11 cellular contexts compared by ENCODE assay signal in the genomic region with DNA sequence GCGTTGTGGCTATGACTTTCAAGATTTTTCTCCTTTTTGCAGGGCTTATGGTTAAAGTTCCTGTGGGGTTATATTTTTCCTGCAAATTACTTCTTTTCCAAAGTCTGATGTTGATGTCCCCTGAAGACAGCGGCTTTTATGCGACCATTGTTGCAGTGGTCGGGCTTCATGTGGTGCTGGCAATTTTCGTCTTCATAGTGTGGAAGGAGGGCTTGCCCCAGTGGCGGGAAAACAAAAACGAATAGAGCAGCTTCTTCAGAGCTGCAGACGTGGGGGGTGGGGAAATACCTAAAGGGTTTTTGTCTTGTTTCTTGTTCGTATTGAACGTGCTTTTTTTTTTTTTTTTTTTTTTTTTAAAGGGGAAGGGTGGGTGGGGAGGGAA. TPM values are rescaled to one million over a fixed set of nuclear protein-coding genes. Genes with fewer than 3 reads are reported as not detected.
DNase-seq lines count a peak whose midpoint lies in the region; ATAC-seq and TF ChIP-seq lines count a peak whose summit lies in the region.
"Had no signal": no experiment of that assay in that cellular context is flagged by ENCODE, and none has a peak within 500 bp of the region (broad histone marks: within the 10 kb centered on the region; RNA-seq: fewer than 3 reads in every experiment).

No MANE protein-coding gene starts in this region.

- no peaks in the 10 kb centered on the region for H3K9me3 ChIP-seq in hepatocyte (ENCODE audit: low read depth)
- H3K9me3 ChIP-seq in parathyroid adenoma (ENCODE audit: control insufficient read depth, low read length) = no peaks in the 10 kb centered on the region

- no peaks in the 10 kb centered on the region for H3K9me2 ChIP-seq in hepatocyte (replicated peaks; ENCODE audit: insufficient read depth)

- H3K79me2 ChIP-seq in hepatocyte (peaks cover 19% of the 10 kb centered on the region), parathyroid adenoma (no peaks in the 10 kb centered on the region)

- peak overlapping the region; percentile 75 for H3K27ac ChIP-seq in hepatocyte
- H3K27ac ChIP-seq in parathyroid adenoma = no peak overlapping the region
- no peak overlapping the region for H3K27ac ChIP-seq in RWPE1
- H3K27ac ChIP-seq: spleen had no signal

- H3K36me3 ChIP-seq in BJ (ENCODE audit: control insufficient read depth, insufficient read depth, low read length) (no peaks in the 10 kb centered on the region; the same call in 1 of the 2 replicates), hepatocyte (replicated peaks; ENCODE audit: insufficient read depth, low read depth) (no peaks in the 10 kb centered on the region), parathyroid adenoma (ENCODE audit: control insufficient read depth, insufficient read depth, low read length) (no peaks in the 10 kb centered on the region)

- no peak for ATAC-seq in HG02678 (IDR thresholded peaks at IDR 0.05; ENCODE audit: unreplicated experiment)

- peak overlapping the region in 4 of 5 experiments; percentile 86 to 95 (median 90) for H3K27ac Mint-ChIP-seq in brain

- H3K27me3 ChIP-seq in BJ (ENCODE audit: control insufficient read depth, insufficient read depth, low read length) (no peaks in the 10 kb centered on the region), hepatocyte (no peaks in the 10 kb centered on the region), parathyroid adenoma (ENCODE audit: control insufficient read depth, insufficient read depth, low read length) (no peaks in the 10 kb centered on the region)
- H3K27me3 ChIP-seq: spleen had no signal

- peak overlapping the region; percentile 81 to 88 (median 82) for H3K4me3 Mint-ChIP-seq in brain
- H3K4me3 Mint-ChIP-seq: central memory CD8-positive, alpha-beta T cell had no signal

- CTCF ChIA-PET in BJ (lab: Yijun Ruan, JAX) (interaction anchor here (0.6 to 2.1 kb wide), 5 partner anchors 10 to 49 kb away, joined by 3 to 6 read pairs (median 5); no protein-coding TSS in a partner anchor), RWPE1 (lab: Yijun Ruan, JAX) (interaction anchor here (0.7 kb wide), 1 partner anchor 814 kb away, joined by 3 read pairs; no protein-coding TSS in a partner anchor)

- WGBS in hepatocyte (ENCODE audit: low lambda C conversion rate, missing lambda C conversion rate) = 43% methylated on average over 10 of the region's 10 CpGs

- peaks cover 55% of the 10 kb centered on the region for H3K36me3 Mint-ChIP-seq in brain

- intact Hi-C loops in posterior vena cava (cut with DNase I) = no loop called here

- H2AFZ ChIP-seq in hepatocyte (peak overlapping the region; percentile 80), parathyroid adenoma (peak overlapping the region; percentile 71)

- H3K4me3 ChIP-seq in BJ (ENCODE audit: low read depth, low read length) (peak overlapping the region; percentile 38), hepatocyte (peak overlapping the region; percentile 55), parathyroid adenoma (ENCODE audit: low read depth, low read length) (no peak overlapping the region)

- H4K20me1 ChIP-seq in hepatocyte (ENCODE audit: insufficient read depth, poor library complexity, severe bottlenecking) = no peaks in the 10 kb centered on the region

- H3K4me1 ChIP-seq in hepatocyte (ENCODE audit: insufficient read depth) (no peaks in the 10 kb centered on the region), parathyroid adenoma (no peaks in the 10 kb centered on the region)

- H3K4me2 ChIP-seq in hepatocyte (peak overlapping the region; percentile 83), parathyroid adenoma (ENCODE audit: low read length) (no peak overlapping the region)

- H3K9me3 Mint-ChIP-seq in brain = peaks cover 0 to 6% (median 0%) of the 10 kb centered on the region in 5 experiments
- H3K9me3 Mint-ChIP-seq: central memory CD8-positive, alpha-beta T cell had no signal

- TF ChIP-seq CTCF in BJ (IDR thresholded peaks at IDR 0.05; ENCODE audit: insufficient read depth, low read depth, low read length) (no peak), brain (conservative IDR thresholded peaks at IDR 0.05) (no peak), hepatocyte (IDR thresholded peaks at IDR 0.05; ENCODE audit: poor library complexity) (no peak), parathyroid adenoma (IDR thresholded peaks at IDR 0.05) (no peak), RWPE1 (conservative IDR thresholded peaks at IDR 0.05; ENCODE audit: low read depth) (no peak)

- POLR2A ChIA-PET in BJ (lab: Charles Lee) = no interaction called here
- POLR2A ChIA-PET in RWPE1 (lab: Yijun Ruan, JAX; ENCODE audit: low non-redundant PET) = no interaction called here

- H3K4me1 Mint-ChIP-seq in brain = peaks cover 20% of the 10 kb centered on the region
- H3K4me1 Mint-ChIP-seq: central memory CD8-positive, alpha-beta T cell had no signal

- H3K27me3 Mint-ChIP-seq in brain = peaks cover 4% of the 10 kb centered on the region
- H3K27me3 Mint-ChIP-seq: central memory CD8-positive, alpha-beta T cell had no signal

- DNase-seq in BJ (ENCODE audit: low read depth) (no peak), hepatocyte (ENCODE audit: low spot score) (peak; percentile 38), DMS114 treated with DMSO at 0.1 percent for 48 hours (lab: John Stamatoyannopoulos, UW; ENCODE audit: unreplicated experiment) (no peak), RWPE1 (ENCODE audit: low spot score) (no peak), posterior vena cava (ENCODE audit: low spot score) (no peak)
- DNase-seq: NCI-H1436 had no signal

- no peak overlapping the region for H3K9ac ChIP-seq in parathyroid adenoma

RNA-seq across cellular contexts. Expression of gene MCMBP, which starts 53.8 kb away (rescaled TPM):
- polyA plus RNA-seq in BJ (2011; rRNA removed) (41.6 and 73.0 TPM in 2 replicates), brain (ENCODE audit: insufficient read depth, low read depth, low replicate concordance) (45.5 TPM), hepatocyte (25.3 and 33.8 TPM in 2 replicates)
- 28.2 and 39.6 TPM in 2 replicates for polyA minus RNA-seq in BJ (2011; rRNA and poly(A)+ RNA removed)
- total RNA-seq in hepatocyte (36.1 and 45.3 TPM in 2 replicates), posterior vena cava (10 to 100 TPM; 42.7 to 50.5 TPM)
